ENCODE assay signal across 21 cellular contexts in genomic region chr5:1136814-1137213, GRCh38. TPM values are rescaled to one million over a fixed set of nuclear protein-coding genes. Genes with fewer than 3 reads are reported as not detected.
A peak's percentile ranks its signal among the peaks of the same experiment; 100 is the strongest.
DNase-seq lines count a peak whose midpoint lies in the region; ATAC-seq and TF ChIP-seq lines count a peak whose summit lies in the region.
"Had no signal": no experiment of that assay in that cellular context is flagged by ENCODE, and none has a peak within 500 bp of the region (broad histone marks: within the 10 kb centered on the region; RNA-seq: fewer than 3 reads in every experiment).

No MANE protein-coding gene starts in this region.

- no peaks in the 10 kb centered on the region for H3K36me3 Mint-ChIP-seq in activated CD8-positive, alpha-beta T cell treated with anti-CD3 and anti-CD28 coated beads, Interleukin-2, amount 10 ng/mL, durations not matched to agents 7 days and 5 days (ENCODE audit: low read depth)
- H3K36me3 Mint-ChIP-seq in activated CD8-positive, alpha-beta T cell treated with anti-CD3 and anti-CD28 coated beads for 36 hours (ENCODE audit: low read depth) = no peaks in the 10 kb centered on the region
- H3K36me3 Mint-ChIP-seq in brain (no peaks in the 10 kb centered on the region), nephron (ENCODE audit: low read depth) (peaks cover 6% of the 10 kb centered on the region), type B pancreatic cell (no peaks in the 10 kb centered on the region)

- CTCF ChIA-PET in activated CD8-positive, alpha-beta T cell treated with anti-CD3 and anti-CD28 coated beads, Interleukin-2, amount 10 ng/mL, durations not matched to agents 7 days and 5 days (lab: Charles Lee) = no interaction called here
- CTCF ChIA-PET in activated CD8-positive, alpha-beta T cell treated with anti-CD3 and anti-CD28 coated beads for 36 hours (lab: Charles Lee) = interaction anchor here (1.1 kb wide), 1 partner anchor 213 kb away, joined by 3 read pairs; no protein-coding TSS in a partner anchor

- no peaks in the 10 kb centered on the region for H3K9me3 Mint-ChIP-seq in activated CD8-positive, alpha-beta T cell treated with anti-CD3 and anti-CD28 coated beads, Interleukin-2, amount 10 ng/mL, durations not matched to agents 7 days and 5 days (ENCODE audit: insufficient read depth)
- no peaks in the 10 kb centered on the region for H3K9me3 Mint-ChIP-seq in activated CD8-positive, alpha-beta T cell treated with anti-CD3 and anti-CD28 coated beads for 36 hours
- peaks cover 0 to 4% (median 0%) of the 10 kb centered on the region in 5 experiments for H3K9me3 Mint-ChIP-seq in brain
- H3K9me3 Mint-ChIP-seq in nephron = no peaks in the 10 kb centered on the region
- no peaks in the 10 kb centered on the region for H3K9me3 Mint-ChIP-seq in type B pancreatic cell
- H3K9me3 Mint-ChIP-seq: CD4-positive, alpha-beta T cell; IgD-negative memory B cell had no signal

- no peak for TF ChIP-seq POLR2A in adrenal gland (IDR thresholded peaks at IDR 0.05)

- H3K27me3 ChIP-seq in adrenal gland = peaks cover 6% of the 10 kb centered on the region
- H3K27me3 ChIP-seq: SJCRH30 had no signal

- POLR2A ChIA-PET in activated CD8-positive, alpha-beta T cell treated with anti-CD3 and anti-CD28 coated beads, Interleukin-2, amount 10 ng/mL, durations not matched to agents 7 days and 5 days (lab: Charles Lee) = no interaction called here
- POLR2A ChIA-PET in activated CD8-positive, alpha-beta T cell treated with anti-CD3 and anti-CD28 coated beads for 36 hours (lab: Charles Lee) = no interaction called here

- peak overlapping the region; percentile 43 for H3K27ac Mint-ChIP-seq in activated CD8-positive, alpha-beta T cell treated with anti-CD3 and anti-CD28 coated beads, Interleukin-2, amount 10 ng/mL, durations not matched to agents 7 days and 5 days
- H3K27ac Mint-ChIP-seq in activated CD8-positive, alpha-beta T cell treated with anti-CD3 and anti-CD28 coated beads for 36 hours = no peak overlapping the region
- H3K27ac Mint-ChIP-seq in brain (peak overlapping the region in 3 of 5 experiments; percentile 21 to 94 (median 21)), nephron (peak overlapping the region in 2 of 3 experiments; percentile 72 to 85), type B pancreatic cell (peak overlapping the region; percentile 50)
- H3K27ac Mint-ChIP-seq: CD4-positive, alpha-beta T cell had no signal

- H3K27ac ChIP-seq in adrenal gland = no peak overlapping the region
- H3K27ac ChIP-seq: HL-60, SJCRH30 had no signal

- intact Hi-C loops in activated CD8-positive, alpha-beta T cell treated with anti-CD3 and anti-CD28 coated beads for 36 hours (cut with micrococcal nuclease) = no loop called here
- intact Hi-C loops in adrenal gland (cut with DNase I) = no loop called here

- H3K36me3 ChIP-seq in adrenal gland (replicated peaks in 1 of 2) = no peaks in the 10 kb centered on the region
- H3K36me3 ChIP-seq: SJCRH30 had no signal

- no peaks in the 10 kb centered on the region for H3K4me1 ChIP-seq in adrenal gland (replicated peaks in 1 of 2)

- no peaks in the 10 kb centered on the region for H3K9me3 ChIP-seq in adrenal gland (replicated peaks in 1 of 3)
- H3K9me3 ChIP-seq: SJCRH30 had no signal

- no peak overlapping the region for H3K4me3 Mint-ChIP-seq in activated CD8-positive, alpha-beta T cell treated with anti-CD3 and anti-CD28 coated beads, Interleukin-2, amount 10 ng/mL, durations not matched to agents 7 days and 5 days
- H3K4me3 Mint-ChIP-seq in activated CD8-positive, alpha-beta T cell treated with anti-CD3 and anti-CD28 coated beads for 36 hours = no peak overlapping the region
- H3K4me3 Mint-ChIP-seq in brain (peak overlapping the region in 1 of 5 experiments; percentile 62), nephron (peak overlapping the region in 2 of 3 experiments; percentile 10 to 23), type B pancreatic cell (no peak overlapping the region)
- H3K4me3 Mint-ChIP-seq: B cell; CD4-positive, alpha-beta T cell; IgD-negative memory B cell had no signal

- ATAC-seq in activated CD8-positive, alpha-beta T cell treated with anti-CD3 and anti-CD28 coated beads, Interleukin-2, amount 10 ng/mL, durations not matched to agents 7 days and 5 days = no peak
- no peak for ATAC-seq in activated CD8-positive, alpha-beta T cell treated with anti-CD3 and anti-CD28 coated beads for 36 hours
- ATAC-seq in HG02870 (IDR thresholded peaks at IDR 0.05; ENCODE audit: unreplicated experiment) = no peak
- ATAC-seq: GM12878, PC-3 had no signal

- no peak for DNase-seq in activated CD8-positive, alpha-beta T cell treated with anti-CD3 and anti-CD28 coated beads, Interleukin-2, amount 10 ng/mL, durations not matched to agents 7 days and 5 days
- DNase-seq in activated CD8-positive, alpha-beta T cell treated with anti-CD3 and anti-CD28 coated beads for 36 hours = no peak
- DNase-seq in type B pancreatic cell (ENCODE audit: extremely low spot score, unreplicated experiment) (no peak), adrenal gland (no peak)
- DNase-seq in stimulated activated CD4-positive, alpha-beta T cell treated with anti-CD3 and anti-CD28 coated beads, Interleukin-4, amount 100 ng/mL, for 24 hours = no peak
- DNase-seq: 8988T; CD4-positive, alpha-beta T cell; Karpas-422; NCI-H1417 treated with DMSO at 0.1 percent for 48 hours; NCI-H187 treated with DMSO at 0.1 percent for 48 hours; NCI-H2227 treated with DMSO at 0.1 percent for 48 hours; NCI-H524 treated with DMSO at 0.1 percent for 48 hours; PC-3; SJCRH30 had no signal

- 65 to 87% (median 83%) methylated on average over 1 to 8 of the region's 8 CpGs for WGBS in adrenal gland, 4 donors

- H3K27me3 Mint-ChIP-seq in activated CD8-positive, alpha-beta T cell treated with anti-CD3 and anti-CD28 coated beads, Interleukin-2, amount 10 ng/mL, durations not matched to agents 7 days and 5 days (ENCODE audit: low read depth) = peaks cover 3% of the 10 kb centered on the region
- no peaks in the 10 kb centered on the region for H3K27me3 Mint-ChIP-seq in activated CD8-positive, alpha-beta T cell treated with anti-CD3 and anti-CD28 coated beads for 36 hours
- H3K27me3 Mint-ChIP-seq in brain (peaks cover 12% of the 10 kb centered on the region), nephron (ENCODE audit: low read depth) (peaks cover 36% of the 10 kb centered on the region), type B pancreatic cell (peaks cover 3% of the 10 kb centered on the region)

- TF ChIP-seq CTCF in activated CD8-positive, alpha-beta T cell treated with anti-CD3 and anti-CD28 coated beads for 36 hours (IDR thresholded peaks at IDR 0.05) = no peak
- TF ChIP-seq CTCF in brain (conservative IDR thresholded peaks at IDR 0.05) (no peak), nephron (IDR thresholded peaks at IDR 0.05; ENCODE audit: unreplicated experiment in 3 of 3) (no peak), type B pancreatic cell (conservative IDR thresholded peaks at IDR 0.05) (no peak), adrenal gland (IDR thresholded peaks at IDR 0.05) (no peak)

- H3K4me3 ChIP-seq in adrenal gland = no peak overlapping the region
- H3K4me3 ChIP-seq: GM12878, SJCRH30 had no signal

- H3K4me1 Mint-ChIP-seq in activated CD8-positive, alpha-beta T cell treated with anti-CD3 and anti-CD28 coated beads, Interleukin-2, amount 10 ng/mL, durations not matched to agents 7 days and 5 days (ENCODE audit: low read depth) = peaks cover 12% of the 10 kb centered on the region
- peaks cover 3% of the 10 kb centered on the region for H3K4me1 Mint-ChIP-seq in activated CD8-positive, alpha-beta T cell treated with anti-CD3 and anti-CD28 coated beads for 36 hours (ENCODE audit: low read depth)
- peaks cover 48% of the 10 kb centered on the region for H3K4me1 Mint-ChIP-seq in brain
- peaks cover 53% of the 10 kb centered on the region for H3K4me1 Mint-ChIP-seq in nephron
- peaks cover 20% of the 10 kb centered on the region for H3K4me1 Mint-ChIP-seq in type B pancreatic cell (ENCODE audit: unreplicated experiment)

RNA-seq across cellular contexts. Expression of gene SLC12A7, which starts 25.0 kb away (rescaled TPM):
- total RNA-seq in activated CD8-positive, alpha-beta T cell treated with anti-CD3 and anti-CD28 coated beads, Interleukin-2, amount 10 ng/mL, durations not matched to agents 7 days and 5 days = 100 to 1,000 TPM; 101 to 111 TPM
- 10 to 100 TPM; 21.6 to 24.8 TPM for total RNA-seq in activated CD8-positive, alpha-beta T cell treated with anti-CD3 and anti-CD28 coated beads for 36 hours
- polyA plus RNA-seq in brain (ENCODE audit: insufficient read depth, low read depth, low replicate concordance) (80.0 TPM), adrenal gland (10 to 100 TPM in 2 of 3 donors, 1 to 10 TPM in 1; 5.5 to 25.8 (median 18.6) TPM)
- total RNA-seq in type B pancreatic cell (ENCODE audit: low replicate concordance) (44.7 and 57.6 TPM in 2 replicates), adrenal gland (10 to 100 TPM; 15.8 to 52.6 (median 30.2) TPM)

Comparison
In these comparisons a context has a peak if more than half of its experiments do, and no peak if none do; other contexts are left out.
1. H3K4me3 Mint-ChIP-seq: peak in nephron (2 of 3); none in activated CD8-positive, alpha-beta T cell treated with anti-CD3 and anti-CD28 coated beads, Interleukin-2, amount 10 ng/mL, durations not matched to agents 7 days and 5 days (single experiment), activated CD8-positive, alpha-beta T cell treated with anti-CD3 and anti-CD28 coated beads for 36 hours (single experiment) and type B pancreatic cell (single experiment).